In the genomic region with DNA sequence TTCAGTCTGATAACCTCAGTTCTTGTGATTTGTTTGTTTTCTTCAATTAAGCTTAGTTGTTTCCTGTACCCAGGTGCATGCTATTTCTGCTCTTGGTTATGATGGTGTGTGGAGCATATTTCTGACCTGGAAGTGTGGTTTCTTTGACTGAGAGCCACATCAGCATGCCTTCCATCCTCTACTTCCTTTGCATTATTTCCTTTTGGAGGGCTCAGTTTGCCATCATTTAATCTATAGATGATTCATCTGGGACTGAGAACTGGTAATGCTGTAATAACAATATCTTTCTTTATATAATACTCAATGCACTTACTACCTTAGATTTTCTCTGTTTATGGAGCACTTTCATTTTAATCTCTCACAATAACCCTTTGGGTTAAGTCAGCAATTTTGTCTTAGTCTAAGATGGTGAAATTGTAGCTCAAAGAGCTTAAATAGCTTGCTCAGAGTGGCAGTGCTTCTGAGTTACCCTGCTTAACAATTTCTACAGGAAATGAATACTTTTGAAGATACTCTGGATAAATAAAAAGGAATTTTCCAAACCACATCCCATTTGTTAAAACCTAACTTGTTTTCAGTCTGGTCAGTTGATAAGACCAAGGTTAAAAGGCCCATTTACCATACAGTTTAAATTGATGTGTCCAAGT, we compare ENCODE assay signal across 1 cellular context.
TF ChIP-seq lines count a peak whose summit lies in the region.

No MANE protein-coding gene starts in this region.

TF ChIP-seq in HCT116, 20 proteins besides CTCF, POLR2A, EP300 and RAD21 (continued from another document):
- TF ChIP-seq EZH2 (IDR thresholded peaks at IDR 0.05) (no peak), EZH2phosphoT487 (IDR thresholded peaks at IDR 0.05; ENCODE audit: borderline replicate concordance) (no peak), FOSL1 (IDR thresholded peaks at IDR 0.05; ENCODE audit: low read depth) (no peak), ZNF274 (IDR thresholded peaks at IDR 0.05; ENCODE audit: low read depth, low read length) (no peak), TCF7L2 (IDR thresholded peaks at IDR 0.05; ENCODE audit: borderline replicate concordance, extremely low read depth, insufficient read depth, insufficient read length) (no peak), ZFX (IDR thresholded peaks at IDR 0.05) (no peak), EGR1 (IDR thresholded peaks at IDR 0.05; ENCODE audit: low read depth) (no peak), YY1 (IDR thresholded peaks at IDR 0.05; ENCODE audit: extremely low read depth, insufficient replicate concordance, low read depth, low read length) (no peak), SP1 (IDR thresholded peaks at IDR 0.05; ENCODE audit: low read depth) (no peak), SIN3A (IDR thresholded peaks at IDR 0.05; ENCODE audit: low read depth) (no peak), ELF1 (IDR thresholded peaks at IDR 0.05; ENCODE audit: borderline replicate concordance, low read depth) (no peak), CBX3 (IDR thresholded peaks at IDR 0.05; ENCODE audit: low read depth) (no peak), POLR2AphosphoS5 (IDR thresholded peaks at IDR 0.05; ENCODE audit: low read depth, low read length) (no peak)
- TF ChIP-seq, protein P1, sequence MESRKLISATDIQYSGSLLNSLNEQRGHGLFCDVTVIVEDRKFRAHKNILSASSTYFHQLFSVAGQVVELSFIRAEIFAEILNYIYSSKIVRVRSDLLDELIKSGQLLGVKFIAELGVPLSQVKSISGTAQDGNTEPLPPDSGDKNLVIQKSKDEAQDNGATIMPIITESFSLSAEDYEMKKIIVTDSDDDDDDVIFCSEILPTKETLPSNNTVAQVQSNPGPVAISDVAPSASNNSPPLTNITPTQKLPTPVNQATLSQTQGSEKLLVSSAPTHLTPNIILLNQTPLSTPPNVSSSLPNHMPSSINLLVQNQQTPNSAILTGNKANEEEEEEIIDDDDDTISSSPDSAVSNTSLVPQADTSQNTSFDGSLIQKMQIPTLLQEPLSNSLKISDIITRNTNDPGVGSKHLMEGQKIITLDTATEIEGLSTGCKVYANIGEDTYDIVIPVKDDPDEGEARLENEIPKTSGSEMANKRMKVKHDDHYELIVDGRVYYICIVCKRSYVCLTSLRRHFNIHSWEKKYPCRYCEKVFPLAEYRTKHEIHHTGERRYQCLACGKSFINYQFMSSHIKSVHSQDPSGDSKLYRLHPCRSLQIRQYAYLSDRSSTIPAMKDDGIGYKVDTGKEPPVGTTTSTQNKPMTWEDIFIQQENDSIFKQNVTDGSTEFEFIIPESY (IDR thresholded peaks at IDR 0.05; ENCODE audit: extremely low read depth, insufficient replicate concordance, low read length): no peak
- TF ChIP-seq, protein P2, sequence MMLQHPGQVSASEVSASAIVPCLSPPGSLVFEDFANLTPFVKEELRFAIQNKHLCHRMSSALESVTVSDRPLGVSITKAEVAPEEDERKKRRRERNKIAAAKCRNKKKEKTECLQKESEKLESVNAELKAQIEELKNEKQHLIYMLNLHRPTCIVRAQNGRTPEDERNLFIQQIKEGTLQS (IDR thresholded peaks at IDR 0.05): no peak
